In genomic region chr16:30063893-30064745, GRCh38 we compare ENCODE assay signal across 8 cellular contexts. TPM values are rescaled to one million over a fixed set of nuclear protein-coding genes. Genes with fewer than 3 reads are reported as not detected.
DNase-seq lines count a peak whose midpoint lies in the region; ATAC-seq, FAIRE-seq and TF ChIP-seq lines count a peak whose summit lies in the region.

No MANE protein-coding gene starts in this region.

- TF ChIP-seq POLR2A in GM12878 (IDR thresholded peaks at IDR 0.05; ENCODE audit: low read depth, low read length): peak; percentile 72

- CTCF ChIA-PET in GM12878 (lab: Yijun Ruan, JAX): interaction anchor here (0.7 to 8.5 kb wide), 7 partner anchors 9 to 122 kb away, joined by 3 to 77 read pairs (median 5); partner anchors contain the start of genes TBX6 and YPEL3

- TF ChIP-seq CTCF in GM12878 (IDR thresholded peaks at IDR 0.05 in 2 of 3, conservative IDR thresholded peaks at IDR 0.05 in 1 of 3; ENCODE audit: control insufficient read depth in 2 of 3, extremely low read depth in 1 of 3, insufficient read depth in 1 of 3, low read depth in 3 of 3, low read length in 3 of 3): peak; percentile 35 to 68 (median 38); a peak in 5 of 6 replicates

- peak; percentile 34; the same call in 1 of the 2 replicates for TF ChIP-seq RAD21 in GM12878 (IDR thresholded peaks at IDR 0.05; ENCODE audit: insufficient read depth, low read depth, low read length)

- H3K27me3 ChIP-seq in GM12878 (replicated peaks in 1 of 2; ENCODE audit: control insufficient read depth in 2 of 2, insufficient read depth in 2 of 2, low read length in 1 of 2): no peaks in the 10 kb centered on the region
- H3K27me3 ChIP-seq in iPS-18a (ENCODE audit: control insufficient read depth, insufficient read depth, low read length): no peaks in the 10 kb centered on the region
- no peaks in the 10 kb centered on the region for H3K27me3 ChIP-seq in skeletal muscle satellite cell (ENCODE audit: control insufficient read depth, insufficient read depth, low read length)

- ATAC-seq in GM18868 (IDR thresholded peaks at IDR 0.05; ENCODE audit: unreplicated experiment) (peak; percentile 40), GM12878 (peak; percentile 61), HG02973 (IDR thresholded peaks at IDR 0.05; ENCODE audit: unreplicated experiment) (no peak)

- SMC1A ChIA-PET in GM12878 (lab: Charles Lee; ENCODE audit: uncharacterized antibody, unreplicated experiment): interaction anchor here (0.6 to 1.2 kb wide), 6 partner anchors 13 to 415 kb away, joined by 3 to 9 read pairs (median 3); partner anchors contain the start of gene TBX6

- TF ChIP-seq EP300 in GM12878 (IDR thresholded peaks at IDR 0.05; ENCODE audit: borderline replicate concordance in 1 of 2, control insufficient read depth in 1 of 2, low read depth in 2 of 2, low read length in 2 of 2): no peak

- FAIRE-seq in GM12878 (lab: Jason Lieb, UNC): peak; percentile 66

- POLR2A ChIA-PET in GM12878 (lab: Charles Lee): interaction anchor here (0.6 to 4.3 kb wide), 9 partner anchors 9 to 38 kb away, joined by 4 to 21 read pairs (median 7); partner anchors contain the start of genes PPP4C, TBX6 and YPEL3

- DNase-seq in AG08396 (ENCODE audit: low spot score) (peak; percentile 29), MV-4-11 (lab: John Stamatoyannopoulos, UW) (peak; percentile 81), T-helper 22 cell (ENCODE audit: low read depth) (peak; percentile 38), GM12878 (ENCODE audit: low read depth, low spot score) (peak; percentile 53)

- intact Hi-C loops in GM12878 (cut with micrococcal nuclease; ENCODE audit: unreplicated experiment): no loop called here

- H4K20me1 ChIP-seq in GM12878 (ENCODE audit: control insufficient read depth, insufficient read depth): peaks cover 20% of the 10 kb centered on the region

- WGBS in GM12878 (ENCODE audit: insufficient coverage, insufficient replicate concordance, low lambda C conversion rate, missing lambda C conversion rate): under 1% methylated on average over 28 of the region's 28 CpGs

- H3K4me3 ChIP-seq in GM12878: peak overlapping the region; percentile 94
- H3K4me3 ChIP-seq in iPS-18a (ENCODE audit: low read length): peak overlapping the region; percentile 97
- H3K4me3 ChIP-seq in skeletal muscle satellite cell (ENCODE audit: low read length): peak overlapping the region; percentile 76

- TSS peak; percentile 48 for BruUV-seq in GM12878 (replicated peaks; lab: Mats Ljungman, UMichigan)

- peaks cover 25% of the 10 kb centered on the region for H3K4me1 ChIP-seq in GM12878 (ENCODE audit: control insufficient read depth, insufficient read depth, low read length)
- peaks cover 17% of the 10 kb centered on the region for H3K4me1 ChIP-seq in iPS-18a (ENCODE audit: control insufficient read depth, low read depth, low read length)
- peaks cover 36% of the 10 kb centered on the region for H3K4me1 ChIP-seq in skeletal muscle satellite cell (ENCODE audit: control insufficient read depth, insufficient read depth, low read length)

- H3K27ac ChIP-seq in GM12878 (ENCODE audit: control insufficient read depth, insufficient read depth) (peak overlapping the region; percentile 94), iPS-18a (ENCODE audit: low read length) (peak overlapping the region; percentile 83)

- H3K9ac ChIP-seq in GM12878 (ENCODE audit: control insufficient read depth, insufficient read depth, low read length) (peak overlapping the region; percentile 93), iPS-18a (ENCODE audit: low read length) (peak overlapping the region; percentile 85), skeletal muscle satellite cell (ENCODE audit: low read depth, low read length) (peak overlapping the region; percentile 89)

- H3K4me2 ChIP-seq in GM12878 (ENCODE audit: control insufficient read depth, insufficient read depth) (peak overlapping the region; percentile 81), skeletal muscle satellite cell (ENCODE audit: low read length) (peak overlapping the region; percentile 92)

- H2AFZ ChIP-seq in GM12878 (ENCODE audit: control insufficient read depth, low read depth, low read length): peak overlapping the region; percentile 35

- peaks cover 55% of the 10 kb centered on the region for H3K79me2 ChIP-seq in GM12878 (ENCODE audit: control insufficient read depth, insufficient read depth, low read length)

- RAD21 ChIA-PET in GM12878 (lab: Charles Lee; ENCODE audit: unreplicated experiment): interaction anchor here (0.6 to 3.7 kb wide), 6 partner anchors 9 to 565 kb away, joined by 3 to 42 read pairs (median 5); partner anchors contain the start of genes CORO1A and TBX6

- H3K36me3 ChIP-seq in GM12878 (ENCODE audit: control insufficient read depth in 2 of 2, insufficient read depth in 2 of 2, low read length in 1 of 2) (peaks cover 19 to 21% of the 10 kb centered on the region in 2 experiments), iPS-18a (ENCODE audit: control insufficient read depth, low read depth, low read length) (peaks cover 23% of the 10 kb centered on the region), skeletal muscle satellite cell (ENCODE audit: insufficient read depth, low read length) (peaks cover 33% of the 10 kb centered on the region)

- no peaks in the 10 kb centered on the region for H3K9me3 ChIP-seq in GM12878 (replicated peaks; ENCODE audit: control insufficient read depth, insufficient read depth, low read length)
- H3K9me3 ChIP-seq in iPS-18a (ENCODE audit: control insufficient read depth, low read depth, low read length): no peaks in the 10 kb centered on the region
- no peaks in the 10 kb centered on the region for H3K9me3 ChIP-seq in skeletal muscle satellite cell (replicated peaks; ENCODE audit: low read length)

- in situ Hi-C loops in GM12878 (cut with MboI): no loop called here

RNA-seq across cellular contexts. Expression of gene ALDOA, which starts 1.4 kb away (rescaled TPM):
- total RNA-seq in GM12878 (2013; cell fraction: nucleolus; rRNA removed): 235 and 245 TPM in 2 replicates
- total RNA-seq in GM12878 (2014; rRNA removed) (1,247 and 1,393 TPM in 2 replicates), GM12878 (2014; rRNA removed; fragmentation: Illumina TruSeq; extraction: Trizol) (804 and 922 TPM in 2 replicates), GM12878 (2021) (1,355 and 1,356 TPM in 2 replicates)
- 1,146 TPM for polyA plus RNA-seq in GM12878 (2011; ENCODE audit: low read depth)
- polyA plus RNA-seq in GM12878 (2011; rRNA removed) (672 and 1,081 TPM in 2 replicates), GM12878 (2014; fragmentation: Illumina TruSeq; extraction: Trizol) (300 and 751 TPM in 2 replicates), GM12878 (2014; fragmentation: Nextera tagmentation; extraction: Ambion mirVana) (100 to 1,000 TPM; 218 to 335 TPM), GM12878 (2014; rRNA removed) (1,109 and 1,522 TPM in 2 replicates), GM12878 (2016; fragmentation: Nextera tagmentation; extraction: Ambion mirVana) (1,000 to 10,000 TPM; 2,119 to 2,339 TPM)
- polyA plus RNA-seq in GM12878 (2011; cell fraction: cytosol; rRNA removed): 1,688 and 1,856 TPM in 2 replicates
- 1,192 and 1,238 TPM in 2 replicates for polyA plus RNA-seq in GM12878 (2011; cell fraction: nucleus; rRNA removed)
- 1,728 and 2,147 TPM in 2 replicates for polyA plus RNA-seq in GM12878 (2012)
- 879 and 1,597 TPM in 2 replicates for polyA minus RNA-seq in GM12878 (2011; rRNA and poly(A)+ RNA removed)
- polyA minus RNA-seq in GM12878 (2011; cell fraction: cytosol; rRNA and poly(A)+ RNA removed): 780 and 912 TPM in 2 replicates
- 308 and 419 TPM in 2 replicates for polyA minus RNA-seq in GM12878 (2011; cell fraction: nucleus; rRNA and poly(A)+ RNA removed)
- 1,251 and 1,685 TPM in 2 replicates for total RNA-seq in skeletal muscle satellite cell (2012; rRNA removed)

RNA-seq across cellular contexts. Expression of gene PPP4C, which starts 11.7 kb away (rescaled TPM):
- total RNA-seq in GM12878 (2013; cell fraction: nucleolus; rRNA removed): 25.0 and 30.4 TPM in 2 replicates
- total RNA-seq in GM12878 (2014; rRNA removed): 93.4 and 118 TPM in 2 replicates
- total RNA-seq in GM12878 (2014; rRNA removed; fragmentation: Illumina TruSeq; extraction: Trizol): 63.9 and 75.0 TPM in 2 replicates
- total RNA-seq in GM12878 (2021): 130 and 132 TPM in 2 replicates
- polyA plus RNA-seq in GM12878 (2011; ENCODE audit: low read depth): 59.0 TPM
- polyA plus RNA-seq in GM12878 (2011; rRNA removed): 73.0 and 143 TPM in 2 replicates
- polyA plus RNA-seq in GM12878 (2011; cell fraction: cytosol; rRNA removed): 224 and 278 TPM in 2 replicates
- polyA plus RNA-seq in GM12878 (2011; cell fraction: nucleus; rRNA removed): 130 and 151 TPM in 2 replicates
- 94.4 and 102 TPM in 2 replicates for polyA plus RNA-seq in GM12878 (2012)
- polyA plus RNA-seq in GM12878 (2014; fragmentation: Illumina TruSeq; extraction: Trizol): 34.5 and 83.7 TPM in 2 replicates
- polyA plus RNA-seq in GM12878 (2014; fragmentation: Nextera tagmentation; extraction: Ambion mirVana): 10 to 100 TPM in 1 of 2 experiments, 1 to 10 TPM in 1; 2.7 to 18.8 TPM
- polyA plus RNA-seq in GM12878 (2014; rRNA removed): 165 and 178 TPM in 2 replicates
- 100 to 1,000 TPM; 194 to 240 TPM for polyA plus RNA-seq in GM12878 (2016; fragmentation: Nextera tagmentation; extraction: Ambion mirVana)
- 341 and 402 TPM in 2 replicates for polyA minus RNA-seq in GM12878 (2011; rRNA and poly(A)+ RNA removed)
- polyA minus RNA-seq in GM12878 (2011; cell fraction: cytosol; rRNA and poly(A)+ RNA removed): 82.1 and 104 TPM in 2 replicates
- 27.3 and 42.2 TPM in 2 replicates for polyA minus RNA-seq in GM12878 (2011; cell fraction: nucleus; rRNA and poly(A)+ RNA removed)
- total RNA-seq in skeletal muscle satellite cell (2012; rRNA removed): 190 and 200 TPM in 2 replicates

RNA-seq across cellular contexts. Expression of gene TBX6, which starts 27.6 kb away (rescaled TPM):
- total RNA-seq in GM12878 (2013; cell fraction: nucleolus; rRNA removed): 3.5 and 5.1 TPM in 2 replicates
- total RNA-seq in GM12878 (2014; rRNA removed) (0.40 and 0.44 TPM in 2 replicates), GM12878 (2014; rRNA removed; fragmentation: Illumina TruSeq; extraction: Trizol) (0.09 and 0.18 TPM in 2 replicates), GM12878 (2021) (0.54 and 1.0 TPM in 2 replicates)
- 0.35 TPM for polyA plus RNA-seq in GM12878 (2011; ENCODE audit: low read depth)
- polyA plus RNA-seq in GM12878 (2011; rRNA removed) (0.19 and 0.39 TPM in 2 replicates), GM12878 (2014; fragmentation: Illumina TruSeq; extraction: Trizol) (0.24 TPM in 1 of 2 replicates, not detected in the other), GM12878 (2014; fragmentation: Nextera tagmentation; extraction: Ambion mirVana) (not detected), GM12878 (2014; rRNA removed) (0.20 and 0.90 TPM in 2 replicates), GM12878 (2016; fragmentation: Nextera tagmentation; extraction: Ambion mirVana) (under 1 TPM; 0.08 to 0.15 TPM)
- 0.49 and 0.57 TPM in 2 replicates for polyA plus RNA-seq in GM12878 (2011; cell fraction: cytosol; rRNA removed)
- polyA plus RNA-seq in GM12878 (2011; cell fraction: nucleus; rRNA removed): 2.5 and 2.6 TPM in 2 replicates
- polyA plus RNA-seq in GM12878 (2012): 1.3 and 1.7 TPM in 2 replicates
- polyA minus RNA-seq in GM12878 (2011; rRNA and poly(A)+ RNA removed): 1.1 TPM in 1 of 2 replicates, not detected in the other
- not detected in 2 replicates for polyA minus RNA-seq in GM12878 (2011; cell fraction: cytosol; rRNA and poly(A)+ RNA removed)
- 1.3 and 1.8 TPM in 2 replicates for polyA minus RNA-seq in GM12878 (2011; cell fraction: nucleus; rRNA and poly(A)+ RNA removed)
- total RNA-seq in skeletal muscle satellite cell (2012; rRNA removed): under 0.01 TPM in 1 of 2 replicates, not detected in the other

RNA-seq across cellular contexts. Expression of gene YPEL3, which starts 31.9 kb away (rescaled TPM):
- total RNA-seq in GM12878 (2013; cell fraction: nucleolus; rRNA removed): 16.5 and 18.6 TPM in 2 replicates
- total RNA-seq in GM12878 (2014; rRNA removed) (7.5 and 11.5 TPM in 2 replicates), GM12878 (2014; rRNA removed; fragmentation: Illumina TruSeq; extraction: Trizol) (5.1 and 5.3 TPM in 2 replicates), GM12878 (2021) (13.3 and 13.8 TPM in 2 replicates)
- 17.1 TPM for polyA plus RNA-seq in GM12878 (2011; ENCODE audit: low read depth)
- polyA plus RNA-seq in GM12878 (2011; rRNA removed) (7.3 and 12.7 TPM in 2 replicates), GM12878 (2014; fragmentation: Illumina TruSeq; extraction: Trizol) (1.6 and 6.2 TPM in 2 replicates), GM12878 (2014; fragmentation: Nextera tagmentation; extraction: Ambion mirVana) (1 to 10 TPM; 1.3 to 3.1 TPM), GM12878 (2014; rRNA removed) (18.0 and 25.0 TPM in 2 replicates), GM12878 (2016; fragmentation: Nextera tagmentation; extraction: Ambion mirVana) (10 to 100 TPM; 19.1 to 22.0 TPM)
- polyA plus RNA-seq in GM12878 (2011; cell fraction: cytosol; rRNA removed): 23.5 and 24.7 TPM in 2 replicates
- polyA plus RNA-seq in GM12878 (2011; cell fraction: nucleus; rRNA removed): 30.2 and 30.8 TPM in 2 replicates
- 59.4 and 63.5 TPM in 2 replicates for polyA plus RNA-seq in GM12878 (2012)
- polyA minus RNA-seq in GM12878 (2011; rRNA and poly(A)+ RNA removed): 5.0 and 8.5 TPM in 2 replicates
- 4.7 and 4.9 TPM in 2 replicates for polyA minus RNA-seq in GM12878 (2011; cell fraction: cytosol; rRNA and poly(A)+ RNA removed)
- polyA minus RNA-seq in GM12878 (2011; cell fraction: nucleus; rRNA and poly(A)+ RNA removed): 6.9 and 12.4 TPM in 2 replicates
- 2.8 and 3.7 TPM in 2 replicates for total RNA-seq in skeletal muscle satellite cell (2012; rRNA removed)

RNA-seq across cellular contexts. Expression of gene TLCD3B, which starts 33.0 kb away (rescaled TPM):
- 0.76 TPM in 1 of 2 replicates, not detected in the other for total RNA-seq in GM12878 (2013; cell fraction: nucleolus; rRNA removed)
- total RNA-seq in GM12878 (2014; rRNA removed) (0.22 TPM in 1 of 2 replicates, not detected in the other), GM12878 (2014; rRNA removed; fragmentation: Illumina TruSeq; extraction: Trizol) (0.13 TPM in 1 of 2 replicates, not detected in the other), GM12878 (2021) (0.29 and 0.51 TPM in 2 replicates)
- 0.29 TPM for polyA plus RNA-seq in GM12878 (2011; ENCODE audit: low read depth)
- polyA plus RNA-seq in GM12878 (2011; rRNA removed) (0.08 and 0.12 TPM in 2 replicates), GM12878 (2014; fragmentation: Illumina TruSeq; extraction: Trizol) (0.35 TPM in 1 of 2 replicates, not detected in the other), GM12878 (2014; fragmentation: Nextera tagmentation; extraction: Ambion mirVana) (under 1 TPM in 1 of 2 experiments, not detected in 1; 0.05 TPM), GM12878 (2014; rRNA removed) (0.22 and 0.28 TPM in 2 replicates), GM12878 (2016; fragmentation: Nextera tagmentation; extraction: Ambion mirVana) (not detected)
- polyA plus RNA-seq in GM12878 (2011; cell fraction: cytosol; rRNA removed): 0.10 and 0.20 TPM in 2 replicates
- 1.4 and 1.6 TPM in 2 replicates for polyA plus RNA-seq in GM12878 (2011; cell fraction: nucleus; rRNA removed)
- 0.43 and 0.46 TPM in 2 replicates for polyA plus RNA-seq in GM12878 (2012)
- 0.26 and 0.29 TPM in 2 replicates for polyA minus RNA-seq in GM12878 (2011; rRNA and poly(A)+ RNA removed)
- polyA minus RNA-seq in GM12878 (2011; cell fraction: cytosol; rRNA and poly(A)+ RNA removed): not detected in 2 replicates
- not detected in 2 replicates for polyA minus RNA-seq in GM12878 (2011; cell fraction: nucleus; rRNA and poly(A)+ RNA removed)
- total RNA-seq in skeletal muscle satellite cell (2012; rRNA removed): 0.66 TPM in 1 of 2 replicates, not detected in the other

Comparison
In these comparisons a context has a peak if more than half of its experiments do, and no peak if none do; other contexts are left out.
1. DNase-seq: peak in every context shown above with its lines; median percentile 81 in MV-4-11; 53 in GM12878; 38 in T-helper 22 cell; 29 in AG08396.